Comparison of ENCODE assay signal across 18 cellular contexts in genomic region chr10:118978316-118978997, GRCh38. TPM values are rescaled to one million over a fixed set of nuclear protein-coding genes. Genes with fewer than 3 reads are reported as not detected.
A peak's percentile ranks its signal among the peaks of the same experiment; 100 is the strongest.
DNase-seq lines count a peak whose midpoint lies in the region; ATAC-seq, FAIRE-seq and TF ChIP-seq lines count a peak whose summit lies in the region.
"Had no signal": no experiment of that assay in that cellular context is flagged by ENCODE, and none has a peak within 500 bp of the region (broad histone marks: within the 10 kb centered on the region; RNA-seq: fewer than 3 reads in every experiment).

No MANE protein-coding gene starts in this region.

- H2AFZ ChIP-seq in HepG2 (ENCODE audit: low read length) = no peak overlapping the region
- H2AFZ ChIP-seq: GM23248 had no signal

- no peaks in the 10 kb centered on the region for H3K79me2 ChIP-seq in HepG2 (ENCODE audit: insufficient read depth, low read length)

- H3K4me1 ChIP-seq in HepG2 (ENCODE audit: insufficient read depth, low read length) (no peaks in the 10 kb centered on the region), psoas muscle (no peaks in the 10 kb centered on the region), stomach (no peaks in the 10 kb centered on the region)
- H3K4me1 ChIP-seq: Caco-2 had no signal

- H3K9ac ChIP-seq in HepG2 (ENCODE audit: insufficient read depth, low read depth, low read length) = no peak overlapping the region
- H3K9ac ChIP-seq: GM23248 had no signal

- TF ChIP-seq EP300 in HepG2 (IDR thresholded peaks at IDR 0.05; ENCODE audit: low read depth in 2 of 2, low read length in 2 of 2) (no peak), HepG2 (CRISPR knock-in tag; IDR thresholded peaks at IDR 0.05; ENCODE audit: borderline replicate concordance) (no peak), stomach (IDR thresholded peaks at IDR 0.05) (no peak)

- CTCF ChIA-PET in activated CD8-positive, alpha-beta memory T cell treated with anti-CD3 and anti-CD28 coated beads, Interleukin-2, amount 10 ng/mL, durations not matched to agents 7 days and 5 days (lab: Charles Lee) = no interaction called here
- CTCF ChIA-PET in HepG2 (lab: Yijun Ruan, JAX; ENCODE audit: low intra/inter-chr PET ratio, low total read pairs) = no interaction called here

- no peak overlapping the region for H3K27ac Mint-ChIP-seq in activated CD8-positive, alpha-beta memory T cell treated with anti-CD3 and anti-CD28 coated beads, Interleukin-2, amount 10 ng/mL, durations not matched to agents 7 days and 5 days
- H3K27ac Mint-ChIP-seq: CD4-positive, alpha-beta T cell had no signal

- H3K4me3 Mint-ChIP-seq in activated CD8-positive, alpha-beta memory T cell treated with anti-CD3 and anti-CD28 coated beads, Interleukin-2, amount 10 ng/mL, durations not matched to agents 7 days and 5 days = no peak overlapping the region
- H3K4me3 Mint-ChIP-seq: CD4-positive, alpha-beta T cell had no signal

- H3K9me3 Mint-ChIP-seq in activated CD8-positive, alpha-beta memory T cell treated with anti-CD3 and anti-CD28 coated beads, Interleukin-2, amount 10 ng/mL, durations not matched to agents 7 days and 5 days (ENCODE audit: low read depth) = no peaks in the 10 kb centered on the region
- H3K9me3 Mint-ChIP-seq: CD4-positive, alpha-beta T cell had no signal

- in situ Hi-C loops in HepG2 (cut with HindIII; ENCODE audit: extremely low pct_ligation_motif_present, low pct_unique_long_range_greater_than_20kb) = no loop called here

- H3K36me3 ChIP-seq in HepG2 (replicated peaks in 1 of 2; ENCODE audit: control insufficient read depth in 1 of 2, insufficient read depth in 2 of 2, low read length in 2 of 2) (no peaks in the 10 kb centered on the region), psoas muscle (ENCODE audit: insufficient read depth in 1 of 2, low read depth in 1 of 2) (no peaks in the 10 kb centered on the region), stomach (no peaks in the 10 kb centered on the region)

- no peak overlapping the region for H3K4me3 ChIP-seq in HepG2 (replicated peaks in 1 of 3; ENCODE audit: insufficient read depth in 1 of 3, low read depth in 2 of 3, low read length in 3 of 3)
- H3K4me3 ChIP-seq in psoas muscle = no peak overlapping the region
- no peak overlapping the region for H3K4me3 ChIP-seq in stomach
- H3K4me3 ChIP-seq: A549, GM23248 had no signal

- H3K27me3 ChIP-seq in HepG2 (ENCODE audit: control insufficient read depth in 1 of 2, insufficient read depth in 2 of 2, low read length in 2 of 2) (peaks cover 0 to 16% of the 10 kb centered on the region in 2 experiments; a peak in 3 of 5 replicates), psoas muscle (ENCODE audit: insufficient read depth in 3 of 3, low read length in 2 of 3) (no peaks in the 10 kb centered on the region), stomach (no peaks in the 10 kb centered on the region)

- H3K27ac ChIP-seq in HepG2 (ENCODE audit: extremely low read length, insufficient read depth, low read length) (no peak overlapping the region), psoas muscle (no peak overlapping the region), stomach (no peak overlapping the region)
- H3K27ac ChIP-seq: 22Rv1, A549, C4-2B, GM23248 had no signal

- intact Hi-C loops in sciatic nerve (cut with DNase I) (no loop called here), HepG2 (cut with micrococcal nuclease; ENCODE audit: unreplicated experiment) (no loop called here), psoas muscle (cut with DNase I) (no loop called here), stomach (cut with DNase I; ENCODE audit: low total_unique reads) (no loop called here)

- no TSS peak for BruUV-seq in HepG2 (replicated peaks; lab: Mats Ljungman, UMichigan)

- no peaks in the 10 kb centered on the region for H3K4me1 Mint-ChIP-seq in activated CD8-positive, alpha-beta memory T cell treated with anti-CD3 and anti-CD28 coated beads, Interleukin-2, amount 10 ng/mL, durations not matched to agents 7 days and 5 days

- TF ChIP-seq POLR2A in HepG2 (IDR thresholded peaks at IDR 0.05; ENCODE audit: insufficient read depth in 1 of 2, low read depth in 2 of 2, low read length in 2 of 2) (no peak), stomach (IDR thresholded peaks at IDR 0.05) (no peak)

- no peaks in the 10 kb centered on the region for H3K36me3 Mint-ChIP-seq in activated CD8-positive, alpha-beta memory T cell treated with anti-CD3 and anti-CD28 coated beads, Interleukin-2, amount 10 ng/mL, durations not matched to agents 7 days and 5 days

- H4K20me1 ChIP-seq in HepG2 (ENCODE audit: insufficient read depth, low read length) = no peaks in the 10 kb centered on the region

- POLR2A ChIA-PET in HepG2 (lab: Yijun Ruan, JAX) = no interaction called here

- TF ChIP-seq CTCF in HepG2 (CRISPR knock-in tag; IDR thresholded peaks at IDR 0.05) = no peak
- no peak for TF ChIP-seq CTCF in psoas muscle (IDR thresholded peaks at IDR 0.05)
- TF ChIP-seq CTCF in stomach (IDR thresholded peaks at IDR 0.05) = no peak

- no peak for TF ChIP-seq RAD21 in HepG2 (CRISPR knock-in tag; IDR thresholded peaks at IDR 0.05)

- ATAC-seq in activated CD8-positive, alpha-beta memory T cell treated with anti-CD3 and anti-CD28 coated beads, Interleukin-2, amount 10 ng/mL, durations not matched to agents 7 days and 5 days = no peak
- ATAC-seq in sciatic nerve (no peak), HepG2 (no peak), psoas muscle (no peak)

- H3K4me2 ChIP-seq in HepG2 (ENCODE audit: low read depth, low read length) = no peak overlapping the region
- H3K4me2 ChIP-seq: A549 had no signal

- DNase-seq in activated CD8-positive, alpha-beta memory T cell treated with anti-CD3 and anti-CD28 coated beads for 24 hours = peak; percentile 24
- DNase-seq in activated CD8-positive, alpha-beta memory T cell treated with anti-CD3 and anti-CD28 coated beads, Interleukin-2, amount 10 ng/mL, durations not matched to agents 7 days and 5 days = no peak
- DNase-seq in ecto neural progenitor cell (ENCODE audit: low spot score) (peak; percentile 36), sciatic nerve (ENCODE audit: low spot score) (peak; percentile 31), HepG2 (ENCODE audit: low spot score) (no peak), psoas muscle (no peak), stomach (no peak)
- DNase-seq: AML-193; CD4-positive, alpha-beta T cell; GM23248; HCEC 1CT had no signal

- 34% methylated on average over 9 of the region's 14 CpGs for WGBS in HepG2 (ENCODE audit: low lambda C conversion rate)
- 78 to 86% (median 80%) methylated on average over 14 of the region's 14 CpGs for WGBS in psoas muscle, 3 donors
- WGBS in stomach, 5 donors = 75 to 89% (median 84%) methylated on average over 13 to 14 of the region's 14 CpGs

- H3K9me3 ChIP-seq in HepG2 (ENCODE audit: low read length) = no peaks in the 10 kb centered on the region; the same call in 1 of the 2 replicates
- H3K9me3 ChIP-seq in psoas muscle = no peaks in the 10 kb centered on the region
- peaks cover 0 to 13% (median 7%) of the 10 kb centered on the region in 4 donors for H3K9me3 ChIP-seq in stomach

- peaks cover 20% of the 10 kb centered on the region for H3K27me3 Mint-ChIP-seq in activated CD8-positive, alpha-beta memory T cell treated with anti-CD3 and anti-CD28 coated beads, Interleukin-2, amount 10 ng/mL, durations not matched to agents 7 days and 5 days

- FAIRE-seq in HepG2 (lab: Jason Lieb, UNC) = no peak
- FAIRE-seq: A549, D721Med, G401.6, GM12891 had no signal

TF ChIP-seq in HepG2, 621 proteins besides CTCF, POLR2A, EP300 and RAD21 (continues in another document):
- no peak for TF ChIP-seq ZNF224 (CRISPR knock-in tag; IDR thresholded peaks at IDR 0.05)
- TF ChIP-seq ZKSCAN1 (IDR thresholded peaks at IDR 0.05; ENCODE audit: low read length) = no peak
- TF ChIP-seq GFI1 (CRISPR knock-in tag; IDR thresholded peaks at IDR 0.05; ENCODE audit: borderline replicate concordance) = no peak
- TF ChIP-seq ZBTB38 (CRISPR knock-in tag; IDR thresholded peaks at IDR 0.05) = no peak
- TF ChIP-seq RBM39 (IDR thresholded peaks at IDR 0.05; ENCODE audit: low read depth, low read length, poor library complexity, severe bottlenecking) = no peak
- TF ChIP-seq PCBP1 (IDR thresholded peaks at IDR 0.05; ENCODE audit: borderline replicate concordance, low read depth, low read length) = no peak
- TF ChIP-seq BRD4 (CRISPR knock-in tag; IDR thresholded peaks at IDR 0.05) = no peak
- no peak for TF ChIP-seq ZC3H13 (CRISPR knock-in tag; IDR thresholded peaks at IDR 0.05)

RNA-seq across cellular contexts. Expression of gene NANOS1, which starts 51.1 kb away (rescaled TPM):
- under 1 TPM; 0.23 to 0.28 TPM for total RNA-seq in activated CD8-positive, alpha-beta memory T cell treated with anti-CD3 and anti-CD28 coated beads, Interleukin-2, amount 10 ng/mL, durations not matched to agents 7 days and 5 days
- total RNA-seq in sciatic nerve (3.5 TPM), HepG2 (2016; rRNA removed; fragmentation: Illumina TruSeq; extraction: Trizol) (1.5 and 1.7 TPM in 2 replicates), psoas muscle (10 to 100 TPM in 3 of 4 donors, 1 to 10 TPM in 1; 9.7 to 59.4 (median 17.1) TPM), stomach (10 to 100 TPM in 1 of 5 donors, 1 to 10 TPM in 3, under 1 TPM in 1; under 0.01 to 16.1 (median 5.1) TPM)
- 1.5 and 2.2 TPM in 2 replicates for total RNA-seq in HepG2 (2016; cell fraction: cytosol; rRNA removed; fragmentation: Illumina TruSeq; extraction: Trizol; ENCODE audit: low read depth)
- total RNA-seq in HepG2 (2016; cell fraction: insoluble cytoplasmic fraction; rRNA removed; fragmentation: Illumina TruSeq; extraction: Trizol) = 0.46 and 0.82 TPM in 2 replicates
- 3.1 and 3.9 TPM in 2 replicates for total RNA-seq in HepG2 (2016; cell fraction: membrane; rRNA removed; fragmentation: Illumina TruSeq; extraction: Trizol)
- 1.2 and 2.1 TPM in 2 replicates for total RNA-seq in HepG2 (2016; cell fraction: nucleus; rRNA removed; fragmentation: Illumina TruSeq; extraction: Trizol)
- polyA plus RNA-seq in HepG2 (2011; rRNA removed) (1.7 and 2.2 TPM in 2 replicates), psoas muscle (10 to 100 TPM in 2 of 3 donors, 1 to 10 TPM in 1; 1.4 to 32.8 (median 30.7) TPM), stomach (1 to 10 TPM; 1.5 to 5.8 (median 2.2) TPM)
- polyA plus RNA-seq in HepG2 (2011; cell fraction: cytosol; rRNA removed) = 1.4 and 1.9 TPM in 2 replicates
- polyA plus RNA-seq in HepG2 (2011; cell fraction: nucleus; rRNA removed) = 0.77 and 0.90 TPM in 2 replicates
- polyA plus RNA-seq in HepG2 (2012) = 1.0 and 1.9 TPM in 2 replicates
- polyA plus RNA-seq in HepG2 (2016; cell fraction: cytosol; fragmentation: Illumina TruSeq; extraction: Trizol; ENCODE audit: low read depth) = 4.2 and 4.6 TPM in 2 replicates
- 0.90 and 1.9 TPM in 2 replicates for polyA plus RNA-seq in HepG2 (2016; cell fraction: insoluble cytoplasmic fraction; fragmentation: Illumina TruSeq; extraction: Trizol; ENCODE audit: low read depth)
- 5.3 and 5.7 TPM in 2 replicates for polyA plus RNA-seq in HepG2 (2016; cell fraction: membrane; fragmentation: Illumina TruSeq; extraction: Trizol; ENCODE audit: low read depth)
- polyA plus RNA-seq in HepG2 (2016; cell fraction: nucleus; fragmentation: Illumina TruSeq; extraction: Trizol; ENCODE audit: insufficient read depth, low read depth) = 1.6 and 1.7 TPM in 2 replicates
- polyA minus RNA-seq in HepG2 (2011; rRNA and poly(A)+ RNA removed; ENCODE audit: low replicate concordance) = 0.76 and 1.8 TPM in 2 replicates
- 0.89 and 1.1 TPM in 2 replicates for polyA minus RNA-seq in HepG2 (2011; cell fraction: cytosol; rRNA and poly(A)+ RNA removed)
- 2.2 and 2.3 TPM in 2 replicates for polyA minus RNA-seq in HepG2 (2011; cell fraction: nucleus; rRNA and poly(A)+ RNA removed)

Comparison
In these comparisons a context has a peak if more than half of its experiments do, and no peak if none do; other contexts are left out.
1. DNase-seq: peak in activated CD8-positive, alpha-beta memory T cell treated with anti-CD3 and anti-CD28 coated beads for 24 hours (single experiment), ecto neural progenitor cell (single experiment) and sciatic nerve (single experiment); none in activated CD8-positive, alpha-beta memory T cell treated with anti-CD3 and anti-CD28 coated beads, Interleukin-2, amount 10 ng/mL, durations not matched to agents 7 days and 5 days (single experiment), HepG2 (single experiment), psoas muscle (0 of 2) and stomach (single experiment).